ENCODE assay signal across 10 cellular contexts in the genomic region with DNA sequence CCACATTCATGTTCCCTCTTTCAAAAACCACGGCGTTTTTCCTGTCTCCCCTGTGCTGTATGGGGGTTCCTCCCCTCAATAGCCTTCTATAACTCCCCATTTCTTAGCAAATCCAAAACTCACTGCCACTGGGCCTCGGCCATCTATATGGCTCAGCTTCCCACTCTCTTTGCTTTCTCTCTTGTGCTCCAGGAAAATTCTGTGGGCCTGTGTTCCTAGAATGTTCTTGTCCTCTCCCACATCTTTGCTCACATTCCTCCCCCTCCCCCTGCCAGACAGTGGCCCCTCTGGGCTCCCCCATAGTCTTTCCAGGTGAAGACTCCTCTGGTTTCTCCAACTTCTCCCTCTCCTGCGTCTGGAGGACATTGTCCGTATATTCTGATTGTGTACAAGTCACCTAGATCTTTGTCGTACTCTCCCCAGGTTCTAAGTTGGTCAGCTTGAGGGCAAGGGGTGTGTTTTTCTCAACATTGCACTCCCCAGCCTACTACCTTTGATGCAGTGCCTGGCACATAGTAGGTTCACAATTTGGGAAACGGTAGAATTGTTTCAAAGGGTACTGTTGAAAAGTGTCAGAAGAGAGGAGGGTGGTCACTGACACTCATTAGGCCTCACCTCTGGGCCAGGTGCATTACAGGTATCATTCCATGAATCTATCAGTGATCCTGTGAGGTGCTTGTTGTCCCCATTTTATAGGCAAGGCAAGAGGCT. TPM values are rescaled to one million over a fixed set of nuclear protein-coding genes. Genes with fewer than 3 reads are reported as not detected.
DNase-seq lines count a peak whose midpoint lies in the region; ATAC-seq and TF ChIP-seq lines count a peak whose summit lies in the region.
"Had no signal": no experiment of that assay in that cellular context is flagged by ENCODE, and none has a peak within 500 bp of the region (broad histone marks: within the 10 kb centered on the region; RNA-seq: fewer than 3 reads in every experiment).

No MANE protein-coding gene starts in this region.

- H3K36me3 Mint-ChIP-seq in osteocyte (ENCODE audit: unreplicated experiment) = peaks cover 5% of the 10 kb centered on the region

- H3K9me3 Mint-ChIP-seq in osteocyte (ENCODE audit: unreplicated experiment) = no peaks in the 10 kb centered on the region

- intact Hi-C loops in PC-9 (cut with micrococcal nuclease; ENCODE audit: unreplicated experiment) = no loop called here

- H3K27me3 Mint-ChIP-seq in osteocyte (ENCODE audit: unreplicated experiment) = no peaks in the 10 kb centered on the region

- peaks cover 69% of the 10 kb centered on the region for H3K4me1 Mint-ChIP-seq in osteocyte (ENCODE audit: unreplicated experiment)

- no peak for ATAC-seq in GM21717 (IDR thresholded peaks at IDR 0.05; ENCODE audit: unreplicated experiment)
- ATAC-seq: GM12878 had no signal

- H3K79me2 ChIP-seq in ACC112 (ENCODE audit: control insufficient read depth, insufficient read depth, low read length, unreplicated experiment) (peaks cover 17% of the 10 kb centered on the region), PC-9 (ENCODE audit: low read depth) (peaks cover 7% of the 10 kb centered on the region)

- peaks cover 7% of the 10 kb centered on the region for H4K20me1 ChIP-seq in PC-9 (ENCODE audit: insufficient read depth)

- H3K9me3 ChIP-seq in PC-9 (ENCODE audit: insufficient read depth, low read depth) = no peaks in the 10 kb centered on the region
- no peaks in the 10 kb centered on the region for H3K9me3 ChIP-seq in esophagus (ENCODE audit: control insufficient read depth in 2 of 2, insufficient read depth in 1 of 2, low read depth in 1 of 2, low read length in 1 of 2)

- POLR2A ChIA-PET in PC-9 (lab: Charles Lee; ENCODE audit: unreplicated experiment) = interaction anchor here (0.5 kb wide), 1 partner anchor 110 kb away, joined by 3 read pairs; no protein-coding TSS in a partner anchor

- no TSS peak for BruUV-seq in PC-9 (replicated peaks; lab: Mats Ljungman, UMichigan)

- H3K4me3 Mint-ChIP-seq in osteocyte (ENCODE audit: unreplicated experiment) = no peak overlapping the region

- H3K27me3 ChIP-seq in ACC112 (ENCODE audit: insufficient read depth, low read length) (no peaks in the 10 kb centered on the region), PC-9 (ENCODE audit: insufficient read depth, low read depth) (no peaks in the 10 kb centered on the region), esophagus (ENCODE audit: control insufficient read depth in 1 of 2, insufficient read depth in 2 of 2, low read length in 2 of 2) (no peaks in the 10 kb centered on the region)

- H3K4me3 ChIP-seq in ACC112 (ENCODE audit: low read depth, low read length) (no peak overlapping the region), PC-9 (no peak overlapping the region), esophagus (ENCODE audit: low read depth in 1 of 2, low read length in 2 of 2) (no peak overlapping the region)
- H3K4me3 ChIP-seq: GM12878 had no signal

- H2AFZ ChIP-seq in ACC112 (ENCODE audit: low read length, unreplicated experiment) (no peak overlapping the region), PC-9 (no peak overlapping the region)

- H3K27ac ChIP-seq in ACC112 (ENCODE audit: low read depth, low read length) = peak overlapping the region; percentile 100
- H3K27ac ChIP-seq in PC-9 = peak overlapping the region; percentile 50; the same call in 1 of the 2 replicates
- H3K27ac ChIP-seq in esophagus (ENCODE audit: low read depth in 2 of 2, low read length in 1 of 2) = peak overlapping the region; percentile 78 to 97

- no peak for DNase-seq in PC-9
- no peak for DNase-seq in osteocyte (ENCODE audit: extremely low spot score, unreplicated experiment)
- DNase-seq in HUDEP-2 (lab: John Stamatoyannopoulos, UW; ENCODE audit: unreplicated experiment in 76 of 76) = no peak
- DNase-seq in stimulated activated CD4-positive, alpha-beta T cell treated with anti-CD3 and anti-CD28 coated beads, Interleukin-2, amount 100 ng/mL, for 48 hours = no peak
- no peak for DNase-seq in HPDE6-E6E7 (ENCODE audit: extremely low spot score)
- DNase-seq: COR-L47 had no signal

- H3K27ac Mint-ChIP-seq in osteocyte (ENCODE audit: unreplicated experiment) = peak overlapping the region; percentile 95

- WGBS in esophagus, 2 donors = 92 to 93% methylated on average over 7 of the region's 7 CpGs

- H3K4me1 ChIP-seq in ACC112 (ENCODE audit: control insufficient read depth, insufficient read depth, low read length, unreplicated experiment) (peaks cover 68% of the 10 kb centered on the region), PC-9 (replicated peaks; ENCODE audit: insufficient read depth) (peaks cover 72% of the 10 kb centered on the region), esophagus (ENCODE audit: control insufficient read depth in 2 of 2, insufficient read depth in 2 of 2, low read length in 1 of 2) (peaks cover 2 to 7% of the 10 kb centered on the region in 2 donors)

- TF ChIP-seq CTCF in PC-9 (conservative IDR thresholded peaks at IDR 0.05) (no peak), osteocyte (IDR thresholded peaks at IDR 0.05) (no peak)

- no peaks in the 10 kb centered on the region for H3K9me2 ChIP-seq in PC-9 (ENCODE audit: insufficient read depth)

- CTCF ChIA-PET in PC-9 (lab: Charles Lee) = no interaction called here

- peaks cover 53% of the 10 kb centered on the region for H3F3A ChIP-seq in PC-9 (ENCODE audit: insufficient read depth, low read depth)

- H3K4me2 ChIP-seq in PC-9 = peak overlapping the region; percentile 8; the same call in 1 of the 2 replicates

- H3K36me3 ChIP-seq in ACC112 (ENCODE audit: insufficient read depth, low read length) (peaks cover 11% of the 10 kb centered on the region), PC-9 (ENCODE audit: low read depth) (0 out of 2 replicates have a peak, but pooled peaks cover 4% of the 10 kb centered on the region), esophagus (ENCODE audit: control insufficient read depth in 2 of 2, insufficient read depth in 2 of 2, low read length in 1 of 2) (no peaks in the 10 kb centered on the region)

RNA-seq across cellular contexts. Expression of a gene that starts 3.7 kb away (rescaled TPM):
- total RNA-seq in PC-9 (2021) (10.3 and 18.4 TPM in 2 replicates), osteocyte (201 and 250 TPM in 2 replicates)
- polyA plus RNA-seq in esophagus = 100 to 1,000 TPM in 1 of 2 donors, 10 to 100 TPM in 1; 90.4 to 129 TPM

RNA-seq across cellular contexts. Expression of a gene that starts 59.3 kb away (rescaled TPM):
- total RNA-seq in PC-9 (2021) = 106 and 159 TPM in 2 replicates
- polyA plus RNA-seq in esophagus = 10 to 100 TPM; 45.2 to 47.1 TPM
- total RNA-seq in osteocyte = 174 and 175 TPM in 2 replicates

Comparison
In these comparisons a context has a peak if more than half of its experiments do, and no peak if none do; other contexts are left out.
1. H3K27ac ChIP-seq: peak in every context shown above with its lines; median percentile 100 in ACC112; 88 in esophagus; 50 in PC-9.
2. RNA of a gene that starts 3.7 kb away (total RNA-seq): 201 to 250 TPM in osteocyte; 10.3 to 18.4 TPM in PC-9; every median in the first group is over 10 times any median in the second.